19 cellular contexts compared by ENCODE assay signal in the genomic region with DNA sequence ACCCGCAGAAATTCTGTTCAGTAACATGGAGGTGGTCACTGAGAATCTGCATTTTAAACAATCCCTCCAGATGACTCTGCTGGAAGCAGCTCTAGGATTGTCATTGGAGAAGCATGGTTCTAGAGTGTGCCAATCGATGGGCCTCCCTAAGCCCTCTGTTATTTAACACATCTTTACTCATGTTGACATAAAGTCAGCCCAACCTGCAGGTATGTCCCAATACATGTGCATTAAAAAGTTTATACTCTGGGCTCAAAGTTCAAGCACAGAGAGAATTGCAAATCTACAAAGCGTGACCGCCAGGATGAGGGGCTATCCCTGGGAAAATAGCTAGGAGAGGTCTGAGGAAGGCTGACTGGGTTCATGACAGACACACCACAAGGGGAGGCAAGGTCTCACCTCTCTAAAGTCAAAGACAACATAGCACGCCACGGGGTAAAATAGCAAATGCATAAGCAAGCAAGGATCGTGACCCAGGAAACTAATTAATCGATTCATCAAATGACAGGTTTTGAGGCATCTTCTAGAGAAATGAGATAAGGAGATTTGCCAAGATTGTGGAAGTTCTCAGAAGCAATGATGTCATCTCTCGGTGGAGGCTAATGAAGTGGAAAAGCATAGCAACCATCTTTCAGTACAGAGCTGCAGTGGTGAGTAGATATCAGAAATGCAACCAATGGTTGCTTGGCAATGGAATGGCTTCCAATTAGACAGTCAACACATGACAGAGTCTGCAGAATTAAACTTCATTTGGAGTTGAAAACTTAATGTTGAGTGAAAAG.
"Had no signal": no experiment of that assay in that cellular context is flagged by ENCODE, and none has a peak within 500 bp of the region (broad histone marks: within the 10 kb centered on the region; RNA-seq: fewer than 3 reads in every experiment).

No MANE protein-coding gene starts in this region.

- H3K9me3 ChIP-seq: neutrophil, psoas muscle had no signal

- H3K36me3 ChIP-seq: neutrophil had no signal

- H3K27me3 Mint-ChIP-seq: dendritic cell treated with granulocyte-macrophage colony-stimulating factor and Interleukin-4, amounts not matched to agents 40 ng/mL and 50 ng/mL, for 4 days had no signal

- H3K9me3 Mint-ChIP-seq: dendritic cell treated with granulocyte-macrophage colony-stimulating factor and Interleukin-4, amounts not matched to agents 40 ng/mL and 50 ng/mL, for 4 days; effector memory CD8-positive, alpha-beta T cell; nephron progenitor cell had no signal

- H3K4me1 Mint-ChIP-seq: naive B cell had no signal

- DNase-seq: cerebellar nuclear complex; effector memory CD8-positive, alpha-beta T cell; erythroblast; foreskin keratinocyte; head of caudate nucleus; hippocampal formation; left colon; mesendoderm; naive B cell; nephron progenitor cell; psoas muscle; small intestine; stimulated activated CD4-positive, alpha-beta T cell treated with anti-CD3 and anti-CD28 coated beads, Interleukin-12 subunit alpha, Interleukin-12 subunit beta, amount 100 ng/mL, for 4 hours; stimulated activated CD4-positive, alpha-beta T cell treated with anti-CD3 and anti-CD28 coated beads, Interleukin-2, amount 100 ng/mL, for 48 hours; stimulated activated naive CD4-positive, alpha-beta T cell treated with Interleukin-2 at 50 U/mL for 16 hours; trophoblast cell had no signal

- FAIRE-seq: colon, small intestine had no signal

- H3K27ac Mint-ChIP-seq: dendritic cell treated with granulocyte-macrophage colony-stimulating factor and Interleukin-4, amounts not matched to agents 40 ng/mL and 50 ng/mL, for 4 days; effector memory CD8-positive, alpha-beta T cell; naive B cell; nephron progenitor cell had no signal

- H3K27me3 ChIP-seq: foreskin keratinocyte, neutrophil had no signal

- ATAC-seq: effector memory CD8-positive, alpha-beta T cell; foreskin keratinocyte; psoas muscle had no signal

- H3K4me3 ChIP-seq: psoas muscle had no signal

- H3K36me3 Mint-ChIP-seq: naive B cell had no signal

- H3K4me3 Mint-ChIP-seq: dendritic cell treated with granulocyte-macrophage colony-stimulating factor and Interleukin-4, amounts not matched to agents 40 ng/mL and 50 ng/mL, for 4 days; effector memory CD8-positive, alpha-beta T cell; naive B cell; nephron progenitor cell had no signal

- H3K27ac ChIP-seq: foreskin keratinocyte, neutrophil, psoas muscle had no signal

- H3K4me1 ChIP-seq: foreskin keratinocyte, psoas muscle had no signal
